In the genomic region with DNA sequence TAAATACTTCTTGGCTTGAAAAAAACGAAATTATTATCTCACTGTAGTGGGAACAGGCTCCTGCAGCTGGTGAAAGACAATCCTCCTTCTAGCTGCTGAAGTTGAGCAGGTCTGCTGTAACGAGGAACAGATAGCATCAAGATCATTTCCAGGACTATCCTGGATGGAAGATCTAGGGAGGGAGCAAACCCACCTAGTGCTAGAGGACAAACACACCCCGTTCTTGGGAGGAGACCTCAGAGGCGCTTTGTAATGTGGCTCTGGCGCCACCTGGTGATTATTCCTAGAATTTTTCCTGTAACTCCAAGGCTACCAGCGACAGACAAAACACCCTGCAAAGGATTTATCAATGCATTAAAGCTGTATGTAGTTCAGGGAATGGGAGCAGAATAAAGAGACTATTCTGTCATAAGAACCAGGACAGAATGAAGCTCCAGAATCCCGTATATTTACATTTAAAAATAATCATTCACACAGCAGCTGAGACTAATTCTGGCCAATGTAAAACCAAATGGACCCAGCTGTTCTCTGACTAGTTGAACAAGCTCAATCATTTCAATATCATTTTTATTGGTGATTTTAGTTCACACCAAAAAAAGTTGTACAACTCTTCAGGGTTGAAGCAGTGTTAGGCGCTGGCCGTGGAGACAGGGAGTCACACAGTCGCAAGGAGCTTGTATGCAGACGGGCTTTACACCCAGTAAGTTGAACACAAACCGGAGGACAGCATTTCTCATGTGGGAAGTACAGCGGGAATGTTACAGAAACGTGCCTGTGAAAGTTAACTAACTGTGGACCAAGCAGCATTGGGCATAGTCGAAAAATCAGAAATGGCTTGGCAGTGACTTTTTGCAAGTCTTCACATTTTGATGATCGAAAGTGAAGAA, we compare ENCODE assay signal across 8 cellular contexts.
DNase-seq lines count a peak whose midpoint lies in the region; ATAC-seq, FAIRE-seq and TF ChIP-seq lines count a peak whose summit lies in the region.

No MANE protein-coding gene starts in this region.

- DNase-seq in NCI-H226 (peak; percentile 13), cerebellum (ENCODE audit: low spot score) (peak; percentile 28), HepG2 (ENCODE audit: low spot score) (peak; percentile 62)
- peak; percentile 58 for DNase-seq in activated CD4-positive, CD25-positive, alpha-beta regulatory T cell treated with anti-CD3 and anti-CD28 coated beads, Interleukin-2, amount 50 U/mL, for 72 hours
- DNase-seq in stimulated activated CD4-positive, alpha-beta T cell treated with anti-CD3 and anti-CD28 coated beads, Interleukin-4, amount 100 ng/mL, for 4 hours: peak; percentile 48

- peak; percentile 95 for ATAC-seq in GM18511 (IDR thresholded peaks at IDR 0.05; ENCODE audit: unreplicated experiment)
- ATAC-seq in HG03064 (IDR thresholded peaks at IDR 0.05; ENCODE audit: low read depth, unreplicated experiment): peak; percentile 90
- ATAC-seq in HepG2: peak; percentile 98

- in situ Hi-C loops in HepG2 (cut with HindIII; ENCODE audit: extremely low pct_ligation_motif_present, low pct_unique_long_range_greater_than_20kb): loop anchor here (5.0 to 10.0 kb wide), 2 partner anchors 840 to 1172 kb away; no protein-coding TSS in a partner anchor

- BruUV-seq in HepG2 (replicated peaks; lab: Mats Ljungman, UMichigan): no TSS peak

- no peaks in the 10 kb centered on the region for H3K4me1 ChIP-seq in HepG2 (ENCODE audit: insufficient read depth, low read length)

- peak; percentile 90 for FAIRE-seq in A204.1 (lab: Jason Lieb, UNC)
- peak; percentile 92 for FAIRE-seq in HepG2 (lab: Jason Lieb, UNC)

- no peaks in the 10 kb centered on the region for H3K27me3 ChIP-seq in HepG2 (ENCODE audit: control insufficient read depth in 1 of 2, insufficient read depth in 2 of 2, low read length in 2 of 2)

- no peak for TF ChIP-seq POLR2A in HepG2 (IDR thresholded peaks at IDR 0.05; ENCODE audit: insufficient read depth in 1 of 2, low read depth in 2 of 2, low read length in 2 of 2)

- TF ChIP-seq CTCF in HepG2 (CRISPR knock-in tag; IDR thresholded peaks at IDR 0.05): peak; percentile 88

- H2AFZ ChIP-seq in HepG2 (ENCODE audit: low read length): no peak overlapping the region

- H3K9ac ChIP-seq in HepG2 (ENCODE audit: insufficient read depth, low read depth, low read length): no peak overlapping the region

- H3K4me2 ChIP-seq in HepG2 (ENCODE audit: low read depth, low read length): no peak overlapping the region

- TF ChIP-seq EP300 in HepG2 (IDR thresholded peaks at IDR 0.05; ENCODE audit: low read depth in 2 of 2, low read length in 2 of 2) (no peak), HepG2 (CRISPR knock-in tag; IDR thresholded peaks at IDR 0.05; ENCODE audit: borderline replicate concordance) (no peak)

- no peak overlapping the region for H3K4me3 ChIP-seq in HepG2 (replicated peaks in 1 of 3; ENCODE audit: insufficient read depth in 1 of 3, low read depth in 2 of 3, low read length in 3 of 3)

- WGBS in HepG2 (ENCODE audit: low lambda C conversion rate): 5% methylated on average over 16 of the region's 16 CpGs

- no peak overlapping the region for H3K27ac ChIP-seq in HepG2 (ENCODE audit: extremely low read length, insufficient read depth, low read length)

- CTCF ChIA-PET in HepG2 (lab: Yijun Ruan, JAX; ENCODE audit: low intra/inter-chr PET ratio, low total read pairs): interaction anchor here (0.8 to 1.6 kb wide), 4 partner anchors 591 to 1178 kb away, joined by 3 to 13 read pairs (median 3); no protein-coding TSS in a partner anchor

- intact Hi-C loops in HepG2 (cut with micrococcal nuclease; ENCODE audit: unreplicated experiment): loop anchor here (1.0 to 10.0 kb wide), 8 partner anchors 290 to 1940 kb away; a partner anchor contains a TSS

- no peaks in the 10 kb centered on the region for H3K9me3 ChIP-seq in HepG2 (ENCODE audit: low read length)

- TF ChIP-seq RAD21 in HepG2 (CRISPR knock-in tag; IDR thresholded peaks at IDR 0.05): peak; percentile 74

- H3K79me2 ChIP-seq in HepG2 (ENCODE audit: insufficient read depth, low read length): no peaks in the 10 kb centered on the region

- POLR2A ChIA-PET in HepG2 (lab: Yijun Ruan, JAX): no interaction called here

- H4K20me1 ChIP-seq in HepG2 (ENCODE audit: insufficient read depth, low read length): no peaks in the 10 kb centered on the region

- no peaks in the 10 kb centered on the region for H3K36me3 ChIP-seq in HepG2 (replicated peaks in 1 of 2; ENCODE audit: control insufficient read depth in 1 of 2, insufficient read depth in 2 of 2, low read length in 2 of 2)

TF ChIP-seq in HepG2, 621 proteins besides CTCF, POLR2A, EP300 and RAD21 (continues in another document):
- TF ChIP-seq GATAD2A (CRISPR knock-in tag; IDR thresholded peaks at IDR 0.05) (peak; percentile 23; the same call in 1 of the 2 replicates), ZNF335 (CRISPR knock-in tag; IDR thresholded peaks at IDR 0.05) (no peak), ZNF331 (CRISPR knock-in tag; IDR thresholded peaks at IDR 0.05) (0 out of 2 replicates have a peak, but pooled peaks have one; percentile 22), STAG1 (CRISPR knock-in tag; IDR thresholded peaks at IDR 0.05) (peak; percentile 97), HNRNPL (IDR thresholded peaks at IDR 0.05; ENCODE audit: low read depth, low read length) (no peak), TRIM24 (CRISPR knock-in tag; IDR thresholded peaks at IDR 0.05) (no peak), NFYB (CRISPR knock-in tag; IDR thresholded peaks at IDR 0.05) (no peak), ZNF615 (CRISPR knock-in tag; IDR thresholded peaks at IDR 0.05; ENCODE audit: borderline replicate concordance) (no peak), ZNF713 (CRISPR knock-in tag; IDR thresholded peaks at IDR 0.05) (no peak)
- TF ChIP-seq, protein P1, sequence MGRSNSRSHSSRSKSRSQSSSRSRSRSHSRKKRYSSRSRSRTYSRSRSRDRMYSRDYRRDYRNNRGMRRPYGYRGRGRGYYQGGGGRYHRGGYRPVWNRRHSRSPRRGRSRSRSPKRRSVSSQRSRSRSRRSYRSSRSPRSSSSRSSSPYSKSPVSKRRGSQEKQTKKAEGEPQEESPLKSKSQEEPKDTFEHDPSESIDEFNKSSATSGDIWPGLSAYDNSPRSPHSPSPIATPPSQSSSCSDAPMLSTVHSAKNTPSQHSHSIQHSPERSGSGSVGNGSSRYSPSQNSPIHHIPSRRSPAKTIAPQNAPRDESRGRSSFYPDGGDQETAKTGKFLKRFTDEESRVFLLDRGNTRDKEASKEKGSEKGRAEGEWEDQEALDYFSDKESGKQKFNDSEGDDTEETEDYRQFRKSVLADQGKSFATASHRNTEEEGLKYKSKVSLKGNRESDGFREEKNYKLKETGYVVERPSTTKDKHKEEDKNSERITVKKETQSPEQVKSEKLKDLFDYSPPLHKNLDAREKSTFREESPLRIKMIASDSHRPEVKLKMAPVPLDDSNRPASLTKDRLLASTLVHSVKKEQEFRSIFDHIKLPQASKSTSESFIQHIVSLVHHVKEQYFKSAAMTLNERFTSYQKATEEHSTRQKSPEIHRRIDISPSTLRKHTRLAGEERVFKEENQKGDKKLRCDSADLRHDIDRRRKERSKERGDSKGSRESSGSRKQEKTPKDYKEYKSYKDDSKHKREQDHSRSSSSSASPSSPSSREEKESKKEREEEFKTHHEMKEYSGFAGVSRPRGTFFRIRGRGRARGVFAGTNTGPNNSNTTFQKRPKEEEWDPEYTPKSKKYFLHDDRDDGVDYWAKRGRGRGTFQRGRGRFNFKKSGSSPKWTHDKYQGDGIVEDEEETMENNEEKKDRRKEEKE (IDR thresholded peaks at IDR 0.05): no peak
- TF ChIP-seq, protein P2, sequence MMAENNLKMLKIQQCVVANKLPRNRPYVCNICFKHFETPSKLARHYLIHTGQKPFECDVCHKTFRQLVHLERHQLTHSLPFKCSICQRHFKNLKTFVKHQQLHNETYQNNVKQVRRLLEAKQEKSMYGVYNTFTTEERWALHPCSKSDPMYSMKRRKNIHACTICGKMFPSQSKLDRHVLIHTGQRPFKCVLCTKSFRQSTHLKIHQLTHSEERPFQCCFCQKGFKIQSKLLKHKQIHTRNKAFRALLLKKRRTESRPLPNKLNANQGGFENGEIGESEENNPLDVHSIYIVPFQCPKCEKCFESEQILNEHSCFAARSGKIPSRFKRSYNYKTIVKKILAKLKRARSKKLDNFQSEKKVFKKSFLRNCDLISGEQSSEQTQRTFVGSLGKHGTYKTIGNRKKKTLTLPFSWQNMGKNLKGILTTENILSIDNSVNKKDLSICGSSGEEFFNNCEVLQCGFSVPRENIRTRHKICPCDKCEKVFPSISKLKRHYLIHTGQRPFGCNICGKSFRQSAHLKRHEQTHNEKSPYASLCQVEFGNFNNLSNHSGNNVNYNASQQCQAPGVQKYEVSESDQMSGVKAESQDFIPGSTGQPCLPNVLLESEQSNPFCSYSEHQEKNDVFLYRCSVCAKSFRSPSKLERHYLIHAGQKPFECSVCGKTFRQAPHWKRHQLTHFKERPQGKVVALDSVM (CRISPR knock-in tag; IDR thresholded peaks at IDR 0.05): no peak
- TF ChIP-seq, protein P3, sequence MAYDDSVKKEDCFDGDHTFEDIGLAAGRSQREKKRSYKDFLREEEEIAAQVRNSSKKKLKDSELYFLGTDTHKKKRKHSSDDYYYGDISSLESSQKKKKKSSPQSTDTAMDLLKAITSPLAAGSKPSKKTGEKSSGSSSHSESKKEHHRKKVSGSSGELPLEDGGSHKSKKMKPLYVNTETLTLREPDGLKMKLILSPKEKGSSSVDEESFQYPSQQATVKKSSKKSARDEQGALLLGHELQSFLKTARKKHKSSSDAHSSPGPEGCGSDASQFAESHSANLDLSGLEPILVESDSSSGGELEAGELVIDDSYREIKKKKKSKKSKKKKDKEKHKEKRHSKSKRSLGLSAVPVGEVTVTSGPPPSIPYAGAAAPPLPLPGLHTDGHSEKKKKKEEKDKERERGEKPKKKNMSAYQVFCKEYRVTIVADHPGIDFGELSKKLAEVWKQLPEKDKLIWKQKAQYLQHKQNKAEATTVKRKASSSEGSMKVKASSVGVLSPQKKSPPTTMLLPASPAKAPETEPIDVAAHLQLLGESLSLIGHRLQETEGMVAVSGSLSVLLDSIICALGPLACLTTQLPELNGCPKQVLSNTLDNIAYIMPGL (CRISPR knock-in tag; IDR thresholded peaks at IDR 0.05; ENCODE audit: borderline replicate concordance in 1 of 2, low read depth in 1 of 2): 0 out of 4 replicates have a peak, but pooled peaks of 1 of the 2 experiments have one; percentile 36
